In genomic region chr15:72783563-72784232, GRCh38 we compare ENCODE assay signal across 8 cellular contexts. TPM values are rescaled to one million over a fixed set of nuclear protein-coding genes. Genes with fewer than 3 reads are reported as not detected.
DNase-seq lines count a peak whose midpoint lies in the region; ATAC-seq and TF ChIP-seq lines count a peak whose summit lies in the region.

ADPGK (minus strand) TSS chr15:72783758; CDS start chr15:72783691, 67 bp downstream.

- H3K4me1 ChIP-seq in Peyer's patch = peaks cover 2 to 27% (median 7%) of the 10 kb centered on the region in 4 donors
- peaks cover 12 to 22% of the 10 kb centered on the region in 2 donors for H3K4me1 ChIP-seq in muscle layer of duodenum (ENCODE audit: control insufficient read depth in 1 of 2, insufficient read depth in 2 of 2, low read length in 2 of 2)

- peak in 2 of 6 experiments; percentile 10 to 46 for TF ChIP-seq CTCF in Peyer's patch (IDR thresholded peaks at IDR 0.05)

- DNase-seq in DMS79 treated with DMSO at 0.1 percent for 48 hours (lab: John Stamatoyannopoulos, UW) (peak; percentile 73), Peyer's patch (peak; percentile 86 to 95 (median 94))
- peak; percentile 97 for DNase-seq in activated T-cell treated with anti-CD3 and anti-CD28 coated beads, Interleukin-2, amount 50 U/mL, for 48 hours
- DNase-seq in stimulated activated CD8-positive, alpha-beta memory T cell treated with anti-CD3 and anti-CD28 coated beads, Interleukin-7, amount 100 ng/mL, for 24 hours (ENCODE audit: low read depth) = peak; percentile 88

- peak; percentile 79 to 87 for TF ChIP-seq POLR2A in Peyer's patch (IDR thresholded peaks at IDR 0.05)

- no peaks in the 10 kb centered on the region for H3K27me3 ChIP-seq in Peyer's patch
- no peaks in the 10 kb centered on the region for H3K27me3 ChIP-seq in muscle layer of duodenum (ENCODE audit: low read depth, low read length)

- peaks cover 31% of the 10 kb centered on the region for H3K36me3 ChIP-seq in KOPT-K1 (ENCODE audit: insufficient read depth, low read length)
- peaks cover 0 to 9% (median 0%) of the 10 kb centered on the region in 3 donors for H3K36me3 ChIP-seq in Peyer's patch
- H3K36me3 ChIP-seq in muscle layer of duodenum (ENCODE audit: control insufficient read depth in 1 of 2, insufficient read depth in 2 of 2, low read length in 2 of 2) = peaks cover 13 to 17% of the 10 kb centered on the region in 2 donors

- ATAC-seq in GM21786 (IDR thresholded peaks at IDR 0.05; ENCODE audit: unreplicated experiment) (peak; percentile 68), esophagus mucosa (peak; percentile 98)

- peak within 1 kb of the TSS; percentile 87 to 98 (median 92) for H3K4me3 ChIP-seq in Peyer's patch
- peak within 1 kb of the TSS; percentile 90 to 91 for H3K4me3 ChIP-seq in muscle layer of duodenum (ENCODE audit: low read depth in 1 of 2, low read length in 2 of 2)

- H3K27ac ChIP-seq in KOPT-K1 (ENCODE audit: low read depth, low read length, poor library complexity, severe bottlenecking) (peak within 1 kb of the TSS; percentile 68), Peyer's patch (peak within 1 kb of the TSS; percentile 93 to 96 (median 94)), muscle layer of duodenum (ENCODE audit: low read length) (peak within 1 kb of the TSS; percentile 97)

- H3K9me3 ChIP-seq in KOPT-K1 (ENCODE audit: insufficient read depth, low read length, poor library complexity, severe bottlenecking) (no peaks in the 10 kb centered on the region), Peyer's patch (no peaks in the 10 kb centered on the region), muscle layer of duodenum (ENCODE audit: control insufficient read depth in 1 of 2, low read length in 2 of 2) (no peaks in the 10 kb centered on the region)

RNA-seq across cellular contexts. Expression of gene ADPGK, which starts in this region (rescaled TPM):
- 10 to 100 TPM; 53.2 to 94.1 (median 69.7) TPM for total RNA-seq in Peyer's patch
- 23.4 TPM for total RNA-seq in esophagus mucosa

Comparison
In these comparisons a context has a peak if more than half of its experiments do, and no peak if none do; other contexts are left out.
1. Peak in every context shown above with its lines: DNase-seq, ATAC-seq, H3K4me3 ChIP-seq and H3K27ac ChIP-seq.